Comparison of ENCODE assay signal across 12 cellular contexts in genomic region chr17:77399319-77399959, GRCh38.
DNase-seq lines count a peak whose midpoint lies in the region; ATAC-seq and TF ChIP-seq lines count a peak whose summit lies in the region.
"Had no signal": no experiment of that assay in that cellular context is flagged by ENCODE, and none has a peak within 500 bp of the region (broad histone marks: within the 10 kb centered on the region; RNA-seq: fewer than 3 reads in every experiment).

No MANE protein-coding gene starts in this region.

- intact Hi-C loops in activated T-helper 1 cell treated with anti-CD3 and anti-CD28 coated beads, Interleukin-12 subunit alpha, Interleukin-12 subunit beta, Interleukin-2, Interleukin-4 antibody, amounts not matched to agents 30 ng/mL and 10 ng/mL and 1 ng/mL, durations not matched to agents 14 hours and 24 hours and 36 hours (cut with micrococcal nuclease): no loop called here
- intact Hi-C loops in tibial artery (cut with DNase I; ENCODE audit: low total_unique reads): no loop called here

- peak overlapping the region; percentile 67 to 71 for H3K27ac ChIP-seq in tibial artery

- H3K9me3 ChIP-seq in tibial artery: no peaks in the 10 kb centered on the region

- H3K9me3 Mint-ChIP-seq in activated naive CD4-positive, alpha-beta T cell treated with anti-CD3 and anti-CD28 coated beads, Interleukin-2, amount 50 U/mL, for 24 hours: no peaks in the 10 kb centered on the region
- no peaks in the 10 kb centered on the region for H3K9me3 Mint-ChIP-seq in activated T-helper 1 cell treated with anti-CD3 and anti-CD28 coated beads, Interleukin-12 subunit alpha, Interleukin-12 subunit beta, Interleukin-2, Interleukin-4 antibody, amounts not matched to agents 30 ng/mL and 10 ng/mL and 1 ng/mL, durations not matched to agents 14 hours and 24 hours and 36 hours
- H3K9me3 Mint-ChIP-seq in naive B cell: no peaks in the 10 kb centered on the region
- H3K9me3 Mint-ChIP-seq: nephron progenitor cell had no signal

- H3K4me1 Mint-ChIP-seq in activated naive CD4-positive, alpha-beta T cell treated with anti-CD3 and anti-CD28 coated beads, Interleukin-2, amount 50 U/mL, for 24 hours: peaks cover 85% of the 10 kb centered on the region
- peaks cover 83% of the 10 kb centered on the region for H3K4me1 Mint-ChIP-seq in activated T-helper 1 cell treated with anti-CD3 and anti-CD28 coated beads, Interleukin-12 subunit alpha, Interleukin-12 subunit beta, Interleukin-2, Interleukin-4 antibody, amounts not matched to agents 30 ng/mL and 10 ng/mL and 1 ng/mL, durations not matched to agents 14 hours and 24 hours and 36 hours (ENCODE audit: low read depth)
- peaks cover 50 to 66% (median 61%) of the 10 kb centered on the region in 3 donors for H3K4me1 Mint-ChIP-seq in naive B cell

- H3K36me3 ChIP-seq in tibial artery: peaks cover 9 to 34% (median 13%) of the 10 kb centered on the region in 3 donors

- no peak for TF ChIP-seq CTCF in tibial artery (IDR thresholded peaks at IDR 0.05)

- H3K27me3 Mint-ChIP-seq in activated naive CD4-positive, alpha-beta T cell treated with anti-CD3 and anti-CD28 coated beads, Interleukin-2, amount 50 U/mL, for 24 hours: no peaks in the 10 kb centered on the region
- no peaks in the 10 kb centered on the region for H3K27me3 Mint-ChIP-seq in activated T-helper 1 cell treated with anti-CD3 and anti-CD28 coated beads, Interleukin-12 subunit alpha, Interleukin-12 subunit beta, Interleukin-2, Interleukin-4 antibody, amounts not matched to agents 30 ng/mL and 10 ng/mL and 1 ng/mL, durations not matched to agents 14 hours and 24 hours and 36 hours (ENCODE audit: insufficient read depth)
- no peaks in the 10 kb centered on the region for H3K27me3 Mint-ChIP-seq in naive B cell

- no peaks in the 10 kb centered on the region for H3K36me3 Mint-ChIP-seq in activated naive CD4-positive, alpha-beta T cell treated with anti-CD3 and anti-CD28 coated beads, Interleukin-2, amount 50 U/mL, for 24 hours
- peaks cover 20% of the 10 kb centered on the region for H3K36me3 Mint-ChIP-seq in activated T-helper 1 cell treated with anti-CD3 and anti-CD28 coated beads, Interleukin-12 subunit alpha, Interleukin-12 subunit beta, Interleukin-2, Interleukin-4 antibody, amounts not matched to agents 30 ng/mL and 10 ng/mL and 1 ng/mL, durations not matched to agents 14 hours and 24 hours and 36 hours (ENCODE audit: low read depth)
- peaks cover 0 to 5% of the 10 kb centered on the region in 2 donors for H3K36me3 Mint-ChIP-seq in naive B cell

- peaks cover 0 to 67% (median 52%) of the 10 kb centered on the region in 4 donors for H3K4me1 ChIP-seq in tibial artery

- no peak for DNase-seq in activated naive CD4-positive, alpha-beta T cell treated with Interleukin-2 at 50 U/mL for 16 hours
- DNase-seq in activated T-helper 1 cell treated with anti-CD3 and anti-CD28 coated beads, Interleukin-12 subunit alpha, Interleukin-12 subunit beta, Interleukin-2, Interleukin-4 antibody, amounts not matched to agents 30 ng/mL and 10 ng/mL and 1 ng/mL, durations not matched to agents 14 hours and 24 hours and 36 hours (ENCODE audit: low spot score): no peak
- no peak for DNase-seq in naive B cell
- no peak for DNase-seq in tibial artery
- DNase-seq in pons (ENCODE audit: low spot score): no peak
- no peak for DNase-seq in middle frontal gyrus (ENCODE audit: extremely low spot score, low spot score)
- DNase-seq: effector CD4-positive, alpha-beta T cell; EL; H7; nephron progenitor cell had no signal

- no peak overlapping the region for H3K4me3 ChIP-seq in tibial artery

- no peaks in the 10 kb centered on the region for H3K27me3 ChIP-seq in tibial artery

- no peak for ATAC-seq in naive B cell (ENCODE audit: low read depth in 2 of 2)
- no peak for ATAC-seq in HG02759 (IDR thresholded peaks at IDR 0.05; ENCODE audit: unreplicated experiment)

- H3K27ac Mint-ChIP-seq in activated naive CD4-positive, alpha-beta T cell treated with anti-CD3 and anti-CD28 coated beads, Interleukin-2, amount 50 U/mL, for 24 hours: peak overlapping the region; percentile 97
- H3K27ac Mint-ChIP-seq in activated T-helper 1 cell treated with anti-CD3 and anti-CD28 coated beads, Interleukin-12 subunit alpha, Interleukin-12 subunit beta, Interleukin-2, Interleukin-4 antibody, amounts not matched to agents 30 ng/mL and 10 ng/mL and 1 ng/mL, durations not matched to agents 14 hours and 24 hours and 36 hours: peak overlapping the region; percentile 95
- peak overlapping the region in 5 of 6 donors; percentile 78 to 99 (median 96) for H3K27ac Mint-ChIP-seq in naive B cell

- peak overlapping the region; percentile 15 for H3K4me3 Mint-ChIP-seq in activated naive CD4-positive, alpha-beta T cell treated with anti-CD3 and anti-CD28 coated beads, Interleukin-2, amount 50 U/mL, for 24 hours
- H3K4me3 Mint-ChIP-seq in activated T-helper 1 cell treated with anti-CD3 and anti-CD28 coated beads, Interleukin-12 subunit alpha, Interleukin-12 subunit beta, Interleukin-2, Interleukin-4 antibody, amounts not matched to agents 30 ng/mL and 10 ng/mL and 1 ng/mL, durations not matched to agents 14 hours and 24 hours and 36 hours: no peak overlapping the region
- peak overlapping the region in 6 of 8 donors; percentile 15 to 92 (median 84) for H3K4me3 Mint-ChIP-seq in naive B cell
- H3K4me3 Mint-ChIP-seq: nephron progenitor cell had no signal
